Comparison of ENCODE assay signal across 25 cellular contexts in the genomic region with DNA sequence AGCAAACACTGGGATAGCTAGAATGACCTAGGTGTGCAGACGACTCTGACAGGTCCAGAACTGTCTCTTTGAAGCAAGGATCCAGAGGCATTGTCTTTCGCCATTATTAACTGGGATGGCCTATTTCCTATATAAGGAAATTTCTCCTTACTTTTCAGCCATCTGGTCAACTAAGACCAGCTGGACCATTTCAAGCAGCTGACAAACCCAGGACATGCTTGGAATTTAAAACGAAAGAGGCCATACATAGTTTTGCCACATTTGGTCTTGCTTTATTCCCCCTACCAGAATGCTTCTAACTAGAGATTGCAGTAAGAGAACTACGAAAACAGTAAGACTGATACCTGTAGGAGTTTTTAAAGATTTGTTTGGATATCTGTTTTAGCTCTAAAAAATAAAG.
"Had no signal": no experiment of that assay in that cellular context is flagged by ENCODE, and none has a peak within 500 bp of the region (broad histone marks: within the 10 kb centered on the region; RNA-seq: fewer than 3 reads in every experiment).

No MANE protein-coding gene starts in this region.

- DNase-seq: activated B cell treated with CpG ODN at 0.5 μM for 24 hours; activated CD4-positive, alpha-beta T cell treated with anti-CD3 and anti-CD28 coated beads for 36 hours; activated CD4-positive, alpha-beta T cell treated with anti-CD3 and anti-CD28 coated beads, Interleukin-2, amount 50 U/mL, for 4 hours; activated CD8-positive, alpha-beta memory T cell treated with anti-CD3 and anti-CD28 coated beads for 24 hours; activated CD8-positive, alpha-beta memory T cell treated with anti-CD3 and anti-CD28 coated beads, Interleukin-2, amount 50 U/mL, for 4 hours; activated naive CD4-positive, alpha-beta T cell; activated naive CD8-positive, alpha-beta T cell treated with anti-CD3 and anti-CD28 coated beads for 36 hours; activated T-cell treated with anti-CD3 and anti-CD28 coated beads, Interleukin-2, amount 50 U/mL, for 24 hours; amniotic stem cell; cerebellar nuclear complex; gastrocnemius medialis; head of caudate nucleus; hypothalamus; mucosa of descending colon; naive thymus-derived CD4-positive, alpha-beta T cell; stimulated activated CD4-positive, alpha-beta T cell treated with anti-CD3 and anti-CD28 coated beads, Interleukin-12 subunit alpha, Interleukin-12 subunit beta, amount 100 ng/mL, for 4 hours; stimulated activated naive CD8-positive, alpha-beta T cell treated with anti-CD3 and anti-CD28 coated beads, Interleukin-15, amount 100 ng/mL, for 72 hours; T-helper 17 cell; tibial artery had no signal

- H3K4me3 Mint-ChIP-seq: activated B cell treated with CpG ODN at 0.5 μM for 24 hours; activated CD4-positive, alpha-beta T cell treated with anti-CD3 and anti-CD28 coated beads for 36 hours; activated naive CD8-positive, alpha-beta T cell treated with anti-CD3 and anti-CD28 coated beads for 36 hours; activated T-cell treated with anti-CD3 and anti-CD28 coated beads, Interleukin-2, amount 50 U/mL, for 24 hours; activated T-helper 17 cell treated with anti-CD3 and anti-CD28 coated beads, Interleukin-2, amount 50 U/mL, for 72 hours; endodermal cell; memory B cell; naive thymus-derived CD4-positive, alpha-beta T cell; neural progenitor cell; stimulated activated naive CD8-positive, alpha-beta T cell treated with anti-CD3 and anti-CD28 coated beads, Interleukin-15, amount 100 ng/mL, for 72 hours; T-helper 17 cell had no signal

- H3K27ac ChIP-seq: coronary artery, gastrocnemius medialis, neural progenitor cell, prostate gland, tibial artery had no signal

- H3K9me3 ChIP-seq: gastrocnemius medialis, mucosa of descending colon, prostate gland, tibial artery had no signal

- H3K27me3 ChIP-seq: gastrocnemius medialis, neural progenitor cell, tibial artery had no signal

- H3K4me3 ChIP-seq: coronary artery, gastrocnemius medialis, mucosa of descending colon, neural progenitor cell, prostate gland, tibial artery had no signal

- H3K4me1 ChIP-seq: gastrocnemius medialis, neural progenitor cell, prostate gland, tibial artery had no signal

- H3K36me3 Mint-ChIP-seq: activated naive CD8-positive, alpha-beta T cell treated with anti-CD3 and anti-CD28 coated beads for 36 hours; memory B cell; naive thymus-derived CD4-positive, alpha-beta T cell; neural progenitor cell had no signal

- H3K36me3 ChIP-seq: gastrocnemius medialis, neural progenitor cell, prostate gland, tibial artery had no signal

- H3K27me3 Mint-ChIP-seq: activated B cell treated with CpG ODN at 0.5 μM for 24 hours; activated CD4-positive, alpha-beta T cell treated with anti-CD3 and anti-CD28 coated beads for 36 hours; activated naive CD8-positive, alpha-beta T cell treated with anti-CD3 and anti-CD28 coated beads for 36 hours; activated T-helper 17 cell treated with anti-CD3 and anti-CD28 coated beads, Interleukin-2, amount 50 U/mL, for 72 hours; memory B cell; stimulated activated naive CD8-positive, alpha-beta T cell treated with anti-CD3 and anti-CD28 coated beads, Interleukin-15, amount 100 ng/mL, for 72 hours; T-helper 17 cell had no signal

- H3K27ac Mint-ChIP-seq: activated B cell treated with CpG ODN at 0.5 μM for 24 hours; activated CD4-positive, alpha-beta T cell treated with anti-CD3 and anti-CD28 coated beads for 36 hours; activated naive CD8-positive, alpha-beta T cell treated with anti-CD3 and anti-CD28 coated beads for 36 hours; activated T-cell treated with anti-CD3 and anti-CD28 coated beads, Interleukin-2, amount 50 U/mL, for 24 hours; activated T-helper 17 cell treated with anti-CD3 and anti-CD28 coated beads, Interleukin-2, amount 50 U/mL, for 72 hours; endodermal cell; memory B cell; naive thymus-derived CD4-positive, alpha-beta T cell; neural progenitor cell; stimulated activated naive CD8-positive, alpha-beta T cell treated with anti-CD3 and anti-CD28 coated beads, Interleukin-15, amount 100 ng/mL, for 72 hours; T-helper 17 cell had no signal

- H3K9me3 Mint-ChIP-seq: activated B cell treated with CpG ODN at 0.5 μM for 24 hours; activated naive CD8-positive, alpha-beta T cell treated with anti-CD3 and anti-CD28 coated beads for 36 hours; activated T-helper 17 cell treated with anti-CD3 and anti-CD28 coated beads, Interleukin-2, amount 50 U/mL, for 72 hours; memory B cell; stimulated activated naive CD8-positive, alpha-beta T cell treated with anti-CD3 and anti-CD28 coated beads, Interleukin-15, amount 100 ng/mL, for 72 hours had no signal

- ATAC-seq: activated CD4-positive, alpha-beta T cell treated with anti-CD3 and anti-CD28 coated beads for 36 hours; activated T-helper 17 cell treated with anti-CD3 and anti-CD28 coated beads, Interleukin-2, amount 50 U/mL, for 72 hours; gastrocnemius medialis; mucosa of descending colon; naive thymus-derived CD4-positive, alpha-beta T cell; stimulated activated naive CD8-positive, alpha-beta T cell treated with anti-CD3 and anti-CD28 coated beads, Interleukin-15, amount 100 ng/mL, for 72 hours; T-helper 17 cell had no signal

- H3K4me1 Mint-ChIP-seq: activated B cell treated with CpG ODN at 0.5 μM for 24 hours; activated CD4-positive, alpha-beta T cell treated with anti-CD3 and anti-CD28 coated beads for 36 hours; activated naive CD8-positive, alpha-beta T cell treated with anti-CD3 and anti-CD28 coated beads for 36 hours; activated T-helper 17 cell treated with anti-CD3 and anti-CD28 coated beads, Interleukin-2, amount 50 U/mL, for 72 hours; memory B cell; naive thymus-derived CD4-positive, alpha-beta T cell; neural progenitor cell; stimulated activated naive CD8-positive, alpha-beta T cell treated with anti-CD3 and anti-CD28 coated beads, Interleukin-15, amount 100 ng/mL, for 72 hours; T-helper 17 cell had no signal
